Comparison of ENCODE assay signal across 2 cellular contexts in the genomic region with DNA sequence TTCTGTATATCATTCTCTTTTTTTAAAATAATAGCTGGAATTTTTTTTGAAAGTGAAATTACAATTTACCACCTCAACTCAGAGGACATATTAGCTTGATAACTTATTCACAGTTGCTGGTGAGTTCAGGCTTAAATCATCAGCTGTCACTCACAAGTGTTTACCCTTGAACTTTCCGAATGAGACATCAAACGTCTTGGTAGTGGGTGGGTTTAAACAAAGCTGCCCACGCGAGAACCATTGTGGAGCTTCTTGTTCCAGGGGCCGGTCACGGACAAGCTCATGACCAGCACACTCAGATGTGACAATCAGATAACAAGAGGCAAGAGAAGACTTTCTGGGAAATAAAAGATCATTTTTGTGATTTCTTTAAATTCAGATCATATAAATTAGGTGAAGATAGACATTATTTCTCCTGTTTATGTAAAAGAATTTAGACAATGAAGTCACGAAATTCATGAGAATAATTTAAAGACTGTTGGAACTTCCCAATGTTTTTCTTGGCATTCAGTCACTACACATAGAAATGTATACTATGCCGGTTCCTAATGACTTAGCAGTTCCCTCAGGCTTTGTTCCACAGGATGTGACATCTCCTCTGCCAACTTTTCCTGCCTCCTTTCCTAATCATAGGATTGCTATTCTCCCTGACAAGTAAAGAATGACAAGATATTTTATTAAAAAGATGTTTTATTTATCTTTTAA.
TF ChIP-seq lines count a peak whose summit lies in the region.

No MANE protein-coding gene starts in this region.

TF ChIP-seq in GM12878, 131 proteins besides CTCF, POLR2A, EP300 and RAD21 (continues in another document):
- TF ChIP-seq MEF2B (IDR thresholded peaks at IDR 0.05; ENCODE audit: partially characterized antibody, poor library complexity, severe bottlenecking), result no peak
- TF ChIP-seq RAD51 (IDR thresholded peaks at IDR 0.05), result no peak
- no peak for TF ChIP-seq CHD1 (IDR thresholded peaks at IDR 0.05; ENCODE audit: low read depth, low read length)
- TF ChIP-seq RUNX3 (IDR thresholded peaks at IDR 0.05; ENCODE audit: low read length), result peak; percentile 43
- no peak for TF ChIP-seq TBL1XR1 (IDR thresholded peaks at IDR 0.05; ENCODE audit: low read depth, low read length)
- 0 out of 2 replicates have a peak, but pooled peaks have one; percentile 20 for TF ChIP-seq DPF2 (IDR thresholded peaks at IDR 0.05)
- no peak for TF ChIP-seq MYC (IDR thresholded peaks at IDR 0.05; ENCODE audit: insufficient read depth, insufficient read length, insufficient replicate concordance, low read length, severe bottlenecking)
- no peak for TF ChIP-seq HDGF (IDR thresholded peaks at IDR 0.05)
- TF ChIP-seq NR2F1 (conservative IDR thresholded peaks at IDR 0.05), result 0 out of 2 replicates have a peak, but pooled peaks have one; percentile 9
- TF ChIP-seq, protein P1, sequence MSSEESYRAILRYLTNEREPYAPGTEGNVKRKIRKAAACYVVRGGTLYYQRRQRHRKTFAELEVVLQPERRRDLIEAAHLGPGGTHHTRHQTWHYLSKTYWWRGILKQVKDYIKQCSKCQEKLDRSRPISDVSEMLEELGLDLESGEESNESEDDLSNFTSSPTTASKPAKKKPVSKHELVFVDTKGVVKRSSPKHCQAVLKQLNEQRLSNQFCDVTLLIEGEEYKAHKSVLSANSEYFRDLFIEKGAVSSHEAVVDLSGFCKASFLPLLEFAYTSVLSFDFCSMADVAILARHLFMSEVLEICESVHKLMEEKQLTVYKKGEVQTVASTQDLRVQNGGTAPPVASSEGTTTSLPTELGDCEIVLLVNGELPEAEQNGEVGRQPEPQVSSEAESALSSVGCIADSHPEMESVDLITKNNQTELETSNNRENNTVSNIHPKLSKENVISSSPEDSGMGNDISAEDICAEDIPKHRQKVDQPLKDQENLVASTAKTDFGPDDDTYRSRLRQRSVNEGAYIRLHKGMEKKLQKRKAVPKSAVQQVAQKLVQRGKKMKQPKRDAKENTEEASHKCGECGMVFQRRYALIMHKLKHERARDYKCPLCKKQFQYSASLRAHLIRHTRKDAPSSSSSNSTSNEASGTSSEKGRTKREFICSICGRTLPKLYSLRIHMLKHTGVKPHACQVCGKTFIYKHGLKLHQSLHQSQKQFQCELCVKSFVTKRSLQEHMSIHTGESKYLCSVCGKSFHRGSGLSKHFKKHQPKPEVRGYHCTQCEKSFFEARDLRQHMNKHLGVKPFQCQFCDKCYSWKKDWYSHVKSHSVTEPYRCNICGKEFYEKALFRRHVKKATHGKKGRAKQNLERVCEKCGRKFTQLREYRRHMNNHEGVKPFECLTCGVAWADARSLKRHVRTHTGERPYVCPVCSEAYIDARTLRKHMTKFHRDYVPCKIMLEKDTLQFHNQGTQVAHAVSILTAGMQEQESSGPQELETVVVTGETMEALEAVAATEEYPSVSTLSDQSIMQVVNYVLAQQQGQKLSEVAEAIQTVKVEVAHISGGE (CRISPR knock-in tag; IDR thresholded peaks at IDR 0.05), result no peak
- TF ChIP-seq, protein P2, sequence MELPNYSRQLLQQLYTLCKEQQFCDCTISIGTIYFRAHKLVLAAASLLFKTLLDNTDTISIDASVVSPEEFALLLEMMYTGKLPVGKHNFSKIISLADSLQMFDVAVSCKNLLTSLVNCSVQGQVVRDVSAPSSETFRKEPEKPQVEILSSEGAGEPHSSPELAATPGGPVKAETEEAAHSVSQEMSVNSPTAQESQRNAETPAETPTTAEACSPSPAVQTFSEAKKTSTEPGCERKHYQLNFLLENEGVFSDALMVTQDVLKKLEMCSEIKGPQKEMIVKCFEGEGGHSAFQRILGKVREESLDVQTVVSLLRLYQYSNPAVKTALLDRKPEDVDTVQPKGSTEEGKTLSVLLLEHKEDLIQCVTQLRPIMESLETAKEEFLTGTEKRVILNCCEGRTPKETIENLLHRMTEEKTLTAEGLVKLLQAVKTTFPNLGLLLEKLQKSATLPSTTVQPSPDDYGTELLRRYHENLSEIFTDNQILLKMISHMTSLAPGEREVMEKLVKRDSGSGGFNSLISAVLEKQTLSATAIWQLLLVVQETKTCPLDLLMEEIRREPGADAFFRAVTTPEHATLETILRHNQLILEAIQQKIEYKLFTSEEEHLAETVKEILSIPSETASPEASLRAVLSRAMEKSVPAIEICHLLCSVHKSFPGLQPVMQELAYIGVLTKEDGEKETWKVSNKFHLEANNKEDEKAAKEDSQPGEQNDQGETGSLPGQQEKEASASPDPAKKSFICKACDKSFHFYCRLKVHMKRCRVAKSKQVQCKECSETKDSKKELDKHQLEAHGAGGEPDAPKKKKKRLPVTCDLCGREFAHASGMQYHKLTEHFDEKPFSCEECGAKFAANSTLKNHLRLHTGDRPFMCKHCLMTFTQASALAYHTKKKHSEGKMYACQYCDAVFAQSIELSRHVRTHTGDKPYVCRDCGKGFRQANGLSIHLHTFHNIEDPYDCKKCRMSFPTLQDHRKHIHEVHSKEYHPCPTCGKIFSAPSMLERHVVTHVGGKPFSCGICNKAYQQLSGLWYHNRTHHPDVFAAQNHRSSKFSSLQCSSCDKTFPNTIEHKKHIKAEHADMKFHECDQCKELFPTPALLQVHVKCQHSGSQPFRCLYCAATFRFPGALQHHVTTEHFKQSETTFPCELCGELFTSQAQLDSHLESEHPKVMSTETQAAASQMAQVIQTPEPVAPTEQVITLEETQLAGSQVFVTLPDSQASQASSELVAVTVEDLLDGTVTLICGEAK (IDR thresholded peaks at IDR 0.05; ENCODE audit: borderline replicate concordance), result no peak
- TF ChIP-seq JUNB (IDR thresholded peaks at IDR 0.05), result peak; percentile 54
- TF ChIP-seq, protein P3, sequence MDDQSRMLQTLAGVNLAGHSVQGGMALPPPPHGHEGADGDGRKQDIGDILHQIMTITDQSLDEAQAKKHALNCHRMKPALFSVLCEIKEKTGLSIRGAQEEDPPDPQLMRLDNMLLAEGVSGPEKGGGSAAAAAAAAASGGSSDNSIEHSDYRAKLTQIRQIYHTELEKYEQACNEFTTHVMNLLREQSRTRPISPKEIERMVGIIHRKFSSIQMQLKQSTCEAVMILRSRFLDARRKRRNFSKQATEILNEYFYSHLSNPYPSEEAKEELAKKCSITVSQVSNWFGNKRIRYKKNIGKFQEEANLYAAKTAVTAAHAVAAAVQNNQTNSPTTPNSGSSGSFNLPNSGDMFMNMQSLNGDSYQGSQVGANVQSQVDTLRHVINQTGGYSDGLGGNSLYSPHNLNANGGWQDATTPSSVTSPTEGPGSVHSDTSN (IDR thresholded peaks at IDR 0.05; ENCODE audit: insufficient replicate concordance, low read depth, low read length), result peak; percentile 85
- TF ChIP-seq CREM (IDR thresholded peaks at IDR 0.05; ENCODE audit: low read depth), result peak; percentile 47; the same call in 1 of the 2 replicates
- TF ChIP-seq BMI1 (IDR thresholded peaks at IDR 0.05; ENCODE audit: borderline replicate concordance), result no peak

TF ChIP-seq in HepG2, 621 proteins besides CTCF, POLR2A, EP300 and RAD21:
- no peak for TF ChIP-seq HCFC1 (IDR thresholded peaks at IDR 0.05; ENCODE audit: low read depth, low read length)
- TF ChIP-seq ZNF160 (CRISPR knock-in tag; IDR thresholded peaks at IDR 0.05), result no peak
- no peak for TF ChIP-seq ZNF30 (CRISPR knock-in tag; IDR thresholded peaks at IDR 0.05)
- TF ChIP-seq ZFP41 (CRISPR knock-in tag; IDR thresholded peaks at IDR 0.05; ENCODE audit: borderline replicate concordance), result no peak
- no peak for TF ChIP-seq ZNF510 (CRISPR knock-in tag; IDR thresholded peaks at IDR 0.05; ENCODE audit: low read depth)
- no peak for TF ChIP-seq ZFY (CRISPR knock-in tag; IDR thresholded peaks at IDR 0.05)
- TF ChIP-seq ZNF674 (CRISPR knock-in tag; IDR thresholded peaks at IDR 0.05; ENCODE audit: low read depth), result no peak
